33 cellular contexts compared by ENCODE assay signal in the genomic region with DNA sequence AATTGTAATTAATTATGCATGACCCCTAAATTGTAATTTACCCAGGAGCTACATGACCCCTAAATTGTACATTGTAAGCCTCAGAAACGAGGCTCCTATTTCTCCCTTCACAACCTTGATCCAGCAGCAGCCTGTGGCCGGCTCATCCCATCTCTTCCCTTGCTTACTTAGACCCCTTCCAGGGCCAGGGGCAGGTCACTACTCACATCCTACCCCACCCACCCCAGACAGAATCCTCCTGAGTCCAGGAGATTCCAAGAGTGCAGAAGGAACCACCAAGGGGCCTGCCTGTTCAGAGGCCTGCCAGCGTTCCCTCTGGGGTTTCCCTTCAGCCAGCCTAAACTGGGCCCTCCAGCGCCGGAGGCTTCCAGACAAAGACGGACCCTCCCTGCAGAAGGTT. TPM values are rescaled to one million over a fixed set of nuclear protein-coding genes. Genes with fewer than 3 reads are reported as not detected.
DNase-seq lines count a peak whose midpoint lies in the region; ATAC-seq, FAIRE-seq and TF ChIP-seq lines count a peak whose summit lies in the region.
"Had no signal": no experiment of that assay in that cellular context is flagged by ENCODE, and none has a peak within 500 bp of the region (broad histone marks: within the 10 kb centered on the region; RNA-seq: fewer than 3 reads in every experiment).

No MANE protein-coding gene starts in this region.

- ATAC-seq in left lung (peak; percentile 7), HG03039 (IDR thresholded peaks at IDR 0.05; ENCODE audit: unreplicated experiment) (no peak)
- ATAC-seq: activated naive CD8-positive, alpha-beta T cell treated with anti-CD3 and anti-CD28 coated beads, Interleukin-2, amount 50 U/mL, for 24 hours; natural killer cell; stimulated activated memory B cell treated with anti-CD40 and anti-IgM and Interleukin-4, amounts not matched to agents 10 μg/mL and 1 μg/mL and 100 μg/mL, for 72 hours had no signal

- no peak overlapping the region for H2AFZ ChIP-seq in H1 (ENCODE audit: low read length)

- POLR2A ChIA-PET in H1 (lab: Charles Lee; ENCODE audit: partially characterized antibody): no interaction called here

- TF ChIP-seq POLR2A in H1 (IDR thresholded peaks at IDR 0.05; ENCODE audit: control extremely low read depth in 1 of 2, low read depth in 2 of 2, low read length in 2 of 2): no peak

- H3K27ac ChIP-seq in H1 (ENCODE audit: low read depth, low read length) (no peak overlapping the region), left lung (no peak overlapping the region), urinary bladder (ENCODE audit: low read depth) (peak overlapping the region; percentile 39)
- H3K27ac ChIP-seq: colonic mucosa, lower lobe of right lung had no signal

- no peaks in the 10 kb centered on the region for H3K79me2 ChIP-seq in H1 (ENCODE audit: control insufficient read depth in 1 of 2, insufficient read depth in 2 of 2, low read length in 2 of 2)

- H3K27me3 ChIP-seq in H1 (replicated peaks in 1 of 4; ENCODE audit: control insufficient read depth in 3 of 4, extremely low read depth in 1 of 4, insufficient read depth in 3 of 4, low read length in 3 of 4) (no peaks in the 10 kb centered on the region), left lung (no peaks in the 10 kb centered on the region), MG63 (no peaks in the 10 kb centered on the region)
- H3K27me3 ChIP-seq: colonic mucosa had no signal

- CTCF ChIA-PET in H1 (lab: Charles Lee; ENCODE audit: partially characterized antibody): interaction anchor here (0.7 to 2.0 kb wide), 5 partner anchors 9 to 551 kb away, joined by 3 to 6 read pairs (median 4); no protein-coding TSS in a partner anchor

- no peak for TF ChIP-seq RAD21 in H1 (IDR thresholded peaks at IDR 0.05 in 1 of 2, conservative IDR thresholded peaks at IDR 0.05 in 1 of 2; ENCODE audit: low read depth in 2 of 2, low read length in 2 of 2)

- intact Hi-C loops in left lung (cut with DNase I): no loop called here

- no peak overlapping the region for H2BK20ac ChIP-seq in H1 (ENCODE audit: low read length)

- H3K18ac ChIP-seq in H1 (ENCODE audit: extremely low read depth, low read length): peak overlapping the region; percentile 4; the same call in 1 of the 2 replicates

- WGBS in H1 (ENCODE audit: extremely low coverage in 1 of 2, insufficient coverage in 1 of 2, insufficient read length in 1 of 2, insufficient replicate concordance in 2 of 2, low coverage in 1 of 2, low lambda C conversion rate in 2 of 2, missing lambda C conversion rate in 1 of 2), 2 experiments: 95% methylated on average over 6 of the region's 6 CpGs; no CpG with 5 or more reads in 1 of the 2 experiments
- 84% methylated on average over 6 of the region's 6 CpGs for WGBS in urinary bladder

- no peak overlapping the region for H4K8ac ChIP-seq in H1 (ENCODE audit: extremely low read depth, insufficient read depth, low read length)

- H3K4ac ChIP-seq in H1 (replicated peaks; ENCODE audit: insufficient read length, low read depth, low read length): no peak overlapping the region

- no peak overlapping the region for H3K9ac ChIP-seq in H1 (replicated peaks in 1 of 4; ENCODE audit: extremely low read depth in 1 of 4, low read depth in 3 of 4, low read length in 3 of 4)

- H3K4me1 ChIP-seq in H1 (replicated peaks in 1 of 4; ENCODE audit: control insufficient read depth in 3 of 4, insufficient read depth in 4 of 4, low read length in 3 of 4) (peaks cover 3 to 20% (median 8%) of the 10 kb centered on the region in 4 experiments), left lung (peaks cover 0 to 3% of the 10 kb centered on the region in 2 donors), urinary bladder (ENCODE audit: insufficient read depth) (no peaks in the 10 kb centered on the region)
- H3K4me1 ChIP-seq: lower lobe of right lung had no signal

- H2BK12ac ChIP-seq in H1 (ENCODE audit: low read depth, low read length): no peak overlapping the region

- no peaks in the 10 kb centered on the region; the same call in 1 of the 2 replicates for H3K23me2 ChIP-seq in H1 (ENCODE audit: low read depth, low read length)

- no peaks in the 10 kb centered on the region for H3K9me3 ChIP-seq in H1 (ENCODE audit: insufficient read depth in 2 of 2, low read depth in 1 of 2, low read length in 1 of 2)
- H3K9me3 ChIP-seq in left lung: no peaks in the 10 kb centered on the region
- H3K9me3 ChIP-seq in MG63: no peaks in the 10 kb centered on the region
- H3K9me3 ChIP-seq: colonic mucosa, lower lobe of right lung had no signal

- no peak overlapping the region for H3K14ac ChIP-seq in H1 (ENCODE audit: insufficient read length)

- no peak overlapping the region for H4K5ac ChIP-seq in H1 (ENCODE audit: insufficient read length, low read depth, low read length)

- H2BK120ac ChIP-seq in H1 (replicated peaks; ENCODE audit: low read depth, low read length): no peak overlapping the region

- FAIRE-seq in H1 (lab: Jason Lieb, UNC): no peak
- FAIRE-seq: astrocyte had no signal

- no peak overlapping the region for H3K56ac ChIP-seq in H1 (replicated peaks; ENCODE audit: insufficient read length, low read depth, low read length)

- H4K91ac ChIP-seq in H1 (replicated peaks; ENCODE audit: insufficient read length, low read length): no peak overlapping the region

- no peaks in the 10 kb centered on the region; the same call in 1 of the 2 replicates for H3K79me1 ChIP-seq in H1 (ENCODE audit: low read depth, low read length)

- H4K20me1 ChIP-seq in H1 (replicated peaks in 1 of 2; ENCODE audit: control insufficient read depth in 1 of 2, insufficient read depth in 2 of 2, low read length in 2 of 2): no peaks in the 10 kb centered on the region

- no peak overlapping the region; a peak in 1 of 4 replicates for H3K4me2 ChIP-seq in H1 (ENCODE audit: insufficient read depth in 1 of 2, low read depth in 2 of 2, low read length in 2 of 2)

- H2BK5ac ChIP-seq in H1 (ENCODE audit: low read depth, low read length): no peak overlapping the region

- peak; percentile 37 for DNase-seq in activated effector memory CD4-positive, alpha-beta T cell treated with anti-CD3 and anti-CD28 coated beads, Interleukin-2, amount 50 U/mL, for 16 hours
- DNase-seq in activated effector memory CD4-positive, alpha-beta T cell treated with Interleukin-2 at 50 U/mL for 16 hours: no peak
- DNase-seq in H1 (ENCODE audit: low read depth in 1 of 2, low spot score in 2 of 2): no peak
- no peak for DNase-seq in left lung
- no peak for DNase-seq in MG63
- no peak for DNase-seq in SHP77 treated with DMSO at 0.1 percent for 48 hours (lab: John Stamatoyannopoulos, UW)
- DNase-seq: 8988T; activated naive CD4-positive, alpha-beta T cell; activated naive CD8-positive, alpha-beta T cell treated with anti-CD3 and anti-CD28 coated beads, Interleukin-2, amount 50 U/mL, for 24 hours; activated T-cell treated with anti-CD3 and anti-CD28 coated beads, Interleukin-2, amount 50 U/mL, for 24 hours; C1 segment of cervical spinal cord; COR-L47; effector CD8-positive, alpha-beta T cell; GDM1; HFFc6; KBM-7; natural killer cell; NCI-H1105 treated with DMSO at 0.1 percent for 48 hours; NCI-H1930; NK-92 treated with Interleukin-12 subunit alpha and Interleukin-12 subunit beta, amount 100 ng/mL, for 24 hours; SHP77; substantia nigra; T-helper 9 cell had no signal

- H2AK5ac ChIP-seq in H1 (ENCODE audit: low read depth, low read length): no peak overlapping the region

- TF ChIP-seq CTCF in H1 (IDR thresholded peaks at IDR 0.05; ENCODE audit: control extremely low read depth in 1 of 3, insufficient read depth in 1 of 3, low read depth in 1 of 3, low read length in 3 of 3) (no peak), left lung (IDR thresholded peaks at IDR 0.05) (no peak)

- no peak overlapping the region for H3K23ac ChIP-seq in H1 (ENCODE audit: insufficient read length)

- H2BK15ac ChIP-seq in H1 (ENCODE audit: low read length): no peak overlapping the region

- no peak overlapping the region for H3K4me3 ChIP-seq in H1 (ENCODE audit: extremely low read depth in 1 of 4, insufficient read depth in 2 of 4, low read depth in 3 of 4, low read length in 4 of 4)
- no peak overlapping the region for H3K4me3 ChIP-seq in left lung
- no peak overlapping the region for H3K4me3 ChIP-seq in urinary bladder (ENCODE audit: low read depth, low read length)
- H3K4me3 ChIP-seq in MG63: no peak overlapping the region
- H3K4me3 ChIP-seq: colonic mucosa, lower lobe of right lung had no signal

- TF ChIP-seq EP300 in H1 (IDR thresholded peaks at IDR 0.05; ENCODE audit: borderline replicate concordance in 1 of 2, low read depth in 2 of 2, low read length in 2 of 2): no peak

- H3K36me3 ChIP-seq in H1 (ENCODE audit: control insufficient read depth in 2 of 4, insufficient read depth in 4 of 4, low read length in 3 of 4) (no peaks in the 10 kb centered on the region), left lung (no peaks in the 10 kb centered on the region), urinary bladder (ENCODE audit: insufficient read depth) (no peaks in the 10 kb centered on the region), MG63 (no peaks in the 10 kb centered on the region)
- H3K36me3 ChIP-seq: colonic mucosa, lower lobe of right lung had no signal

TF ChIP-seq in H1, 55 proteins besides CTCF, POLR2A, EP300 and RAD21 (continues in another document):
- no peak for TF ChIP-seq TAF7 (optimal IDR thresholded peaks at IDR 0.05; ENCODE audit: borderline replicate concordance, low read depth, low read length)
- TF ChIP-seq CBX8 (IDR thresholded peaks at IDR 0.05; ENCODE audit: borderline replicate concordance, low read depth, low read length): no peak
- TF ChIP-seq, protein P1, sequence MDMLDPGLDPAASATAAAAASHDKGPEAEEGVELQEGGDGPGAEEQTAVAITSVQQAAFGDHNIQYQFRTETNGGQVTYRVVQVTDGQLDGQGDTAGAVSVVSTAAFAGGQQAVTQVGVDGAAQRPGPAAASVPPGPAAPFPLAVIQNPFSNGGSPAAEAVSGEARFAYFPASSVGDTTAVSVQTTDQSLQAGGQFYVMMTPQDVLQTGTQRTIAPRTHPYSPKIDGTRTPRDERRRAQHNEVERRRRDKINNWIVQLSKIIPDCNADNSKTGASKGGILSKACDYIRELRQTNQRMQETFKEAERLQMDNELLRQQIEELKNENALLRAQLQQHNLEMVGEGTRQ (IDR thresholded peaks at IDR 0.05; ENCODE audit: low read length): no peak
- no peak for TF ChIP-seq FOSL1 (IDR thresholded peaks at IDR 0.05; ENCODE audit: insufficient read depth, low read depth, low read length)

RNA-seq across cellular contexts. Expression of a gene that starts 19.0 kb away (rescaled TPM):
- total RNA-seq in H1 (2021; fragmentation: NEBNext Ultra II Directional; extraction: Animal tissue kit (Norgen Biotek cat#: 25700)): not detected in 2 replicates
- polyA plus RNA-seq in H1 (2011; rRNA removed): not detected in 2 replicates
- not detected for polyA plus RNA-seq in H1 (2011; cell fraction: cytosol; rRNA removed)
- polyA plus RNA-seq in H1 (2011; cell fraction: nucleus; rRNA removed): not detected
- polyA plus RNA-seq in H1 (2012, experiment 1 of 2): not detected in 4 replicates
- not detected for polyA plus RNA-seq in H1 (2012, experiment 2 of 2)
- polyA plus RNA-seq in H1 (2013, experiment 1 of 2): not detected
- not detected for polyA plus RNA-seq in H1 (2013, experiment 2 of 2)
- not detected in 2 replicates for polyA minus RNA-seq in H1 (2011; rRNA and poly(A)+ RNA removed)
- not detected for polyA minus RNA-seq in H1 (2011; cell fraction: cytosol; rRNA and poly(A)+ RNA removed)
- polyA minus RNA-seq in H1 (2011; cell fraction: nucleus; rRNA and poly(A)+ RNA removed): not detected
- total RNA-seq in left lung: under 1 TPM; 0.15 to 0.16 TPM
- not detected for total RNA-seq in urinary bladder
- 5.3 TPM for polyA plus RNA-seq in urinary bladder
- total RNA-seq in MG63 (2014; rRNA removed; shearing (Covaris generic); ENCODE audit: low replicate concordance): not detected in 2 replicates
- total RNA-seq: astrocyte, HFFc6, HT1080, kidney epithelial cell, lower lobe of right lung, M059J, mononuclear cell, natural killer cell had no signal
